ENCODE assay signal across 12 cellular contexts in the genomic region with DNA sequence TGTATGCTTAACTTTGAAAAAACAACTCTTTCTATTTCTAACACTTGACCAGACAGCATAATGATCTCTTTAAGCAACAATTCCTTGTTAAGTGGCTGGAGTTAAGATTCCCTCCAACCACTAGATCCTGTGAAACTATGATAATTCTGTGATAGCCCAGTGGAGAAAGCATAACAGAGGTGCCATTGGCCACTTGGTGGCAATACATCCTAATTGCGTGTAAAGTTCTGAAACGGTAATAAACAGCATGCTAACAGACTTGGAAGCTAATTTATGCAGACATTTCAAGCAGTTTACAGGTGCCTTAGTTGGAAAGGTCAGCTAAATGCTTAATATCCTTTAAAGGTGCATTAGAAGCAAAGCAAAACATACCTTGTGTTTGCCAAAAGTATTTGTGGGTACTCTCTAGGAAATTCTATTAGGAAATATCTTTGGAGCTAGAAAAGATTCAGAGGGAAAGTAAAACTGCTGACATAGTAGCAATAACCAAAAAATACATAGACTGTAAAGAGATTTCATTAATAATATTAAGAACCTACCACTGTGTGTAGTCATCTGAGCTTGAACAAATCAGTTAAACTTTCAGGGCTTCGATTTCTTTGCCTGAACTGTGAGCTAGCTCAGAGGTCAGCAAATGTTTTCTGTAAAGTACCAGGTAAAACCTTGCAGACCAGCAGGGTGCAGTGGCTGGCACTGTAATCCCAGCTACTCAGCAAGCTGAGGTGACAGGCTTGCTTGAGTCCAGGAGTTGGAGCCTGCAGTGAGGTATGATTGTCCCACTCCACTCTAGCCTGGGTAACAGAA. TPM values are rescaled to one million over a fixed set of nuclear protein-coding genes. Genes with fewer than 3 reads are reported as not detected.
DNase-seq lines count a peak whose midpoint lies in the region; ATAC-seq and TF ChIP-seq lines count a peak whose summit lies in the region.
"Had no signal": no experiment of that assay in that cellular context is flagged by ENCODE, and none has a peak within 500 bp of the region (broad histone marks: within the 10 kb centered on the region; RNA-seq: fewer than 3 reads in every experiment).

No MANE protein-coding gene starts in this region.

- no TSS peak for BruUV-seq in A673 (replicated peaks; lab: Mats Ljungman, UMichigan)

- H3K27me3 ChIP-seq in A673 (replicated peaks; ENCODE audit: insufficient read depth, low read depth, low read length, poor library complexity), result no peaks in the 10 kb centered on the region
- no peaks in the 10 kb centered on the region for H3K27me3 ChIP-seq in esophagus squamous epithelium
- H3K27me3 ChIP-seq in gastroesophageal sphincter, result no peaks in the 10 kb centered on the region
- H3K27me3 ChIP-seq in esophagus muscularis mucosa, result no peaks in the 10 kb centered on the region
- H3K27me3 ChIP-seq: upper lobe of left lung had no signal

- TF ChIP-seq CTCF in A673 (conservative IDR thresholded peaks at IDR 0.05; ENCODE audit: low read depth, low read length), result peak; percentile 37; the same call in 1 of the 2 replicates
- peak; percentile 21 for TF ChIP-seq CTCF in GM12874 (IDR thresholded peaks at IDR 0.05; ENCODE audit: insufficient read depth, low read depth, low read length)
- TF ChIP-seq CTCF in NB4 (IDR thresholded peaks at IDR 0.05; ENCODE audit: low read depth, low read length), result peak; percentile 37
- peak in 5 of 6 experiments; percentile 19 to 59 (median 48) for TF ChIP-seq CTCF in esophagus squamous epithelium (IDR thresholded peaks at IDR 0.05)
- no peak for TF ChIP-seq CTCF in gastroesophageal sphincter (IDR thresholded peaks at IDR 0.05)
- no peak for TF ChIP-seq CTCF in esophagus muscularis mucosa (IDR thresholded peaks at IDR 0.05)

- H3K9me3 ChIP-seq in A673 (ENCODE audit: low read depth, low read length, poor library complexity, severe bottlenecking), result no peaks in the 10 kb centered on the region
- no peaks in the 10 kb centered on the region for H3K9me3 ChIP-seq in esophagus squamous epithelium
- no peaks in the 10 kb centered on the region for H3K9me3 ChIP-seq in gastroesophageal sphincter
- no peaks in the 10 kb centered on the region for H3K9me3 ChIP-seq in esophagus muscularis mucosa
- H3K9me3 ChIP-seq: upper lobe of left lung had no signal

- peak; percentile 19 for DNase-seq in A673 (ENCODE audit: low spot score)
- peak; percentile 35 for DNase-seq in NB4 (ENCODE audit: low read depth)
- no peak for DNase-seq in esophagus squamous epithelium (lab: John Stamatoyannopoulos, UW)
- no peak for DNase-seq in NCI-H2171 (lab: John Stamatoyannopoulos, UW)
- DNase-seq in esophagus muscularis mucosa (ENCODE audit: extremely low spot score), result no peak
- DNase-seq: activated CD4-positive, CD25-positive, alpha-beta regulatory T cell; upper lobe of left lung had no signal

- H3K36me3 ChIP-seq in A673 (ENCODE audit: insufficient read depth, low read length, poor library complexity, severe bottlenecking), result no peaks in the 10 kb centered on the region
- no peaks in the 10 kb centered on the region for H3K36me3 ChIP-seq in esophagus squamous epithelium
- H3K36me3 ChIP-seq in gastroesophageal sphincter, result no peaks in the 10 kb centered on the region
- no peaks in the 10 kb centered on the region for H3K36me3 ChIP-seq in esophagus muscularis mucosa
- H3K36me3 ChIP-seq: upper lobe of left lung had no signal

- H3K4me1 ChIP-seq in A673 (ENCODE audit: insufficient read depth, low read length, poor library complexity, severe bottlenecking), result no peaks in the 10 kb centered on the region
- H3K4me1 ChIP-seq in esophagus squamous epithelium, result peaks cover 5 to 52% (median 5%) of the 10 kb centered on the region in 3 donors
- H3K4me1 ChIP-seq in gastroesophageal sphincter, result no peaks in the 10 kb centered on the region
- H3K4me1 ChIP-seq in esophagus muscularis mucosa, result no peaks in the 10 kb centered on the region

- TF ChIP-seq POLR2A in NB4 (IDR thresholded peaks at IDR 0.05; ENCODE audit: extremely low read depth, insufficient read length) (no peak), esophagus squamous epithelium (IDR thresholded peaks at IDR 0.05) (no peak), gastroesophageal sphincter (IDR thresholded peaks at IDR 0.05) (no peak), esophagus muscularis mucosa (IDR thresholded peaks at IDR 0.05; ENCODE audit: low read depth) (no peak)

- POLR2A ChIA-PET in A673 (lab: Charles Lee; ENCODE audit: low non-redundant PET), result interaction anchor here (0.8 kb wide), 1 partner anchor 13 kb away, joined by 3 read pairs; no protein-coding TSS in a partner anchor

- WGBS in esophagus squamous epithelium, 2 donors, result 19 to 21% methylated on average over 3 of the region's 3 CpGs
- 22 to 60% methylated on average over 2 to 3 of the region's 3 CpGs for whole genome bisulfite sequencing in gastroesophageal sphincter (ENCODE audit: low coverage in 1 of 2), 2 donors
- WGBS in esophagus muscularis mucosa, result 38% methylated on average over 3 of the region's 3 CpGs

- H3K4me3 ChIP-seq in A673 (ENCODE audit: low read depth, low read length, poor library complexity, severe bottlenecking) (no peak overlapping the region), NB4 (ENCODE audit: low read depth, low read length) (no peak overlapping the region), esophagus squamous epithelium (no peak overlapping the region), gastroesophageal sphincter (no peak overlapping the region), esophagus muscularis mucosa (no peak overlapping the region)
- H3K4me3 ChIP-seq: upper lobe of left lung had no signal

- TF ChIP-seq EP300 in gastroesophageal sphincter (IDR thresholded peaks at IDR 0.05) (no peak), esophagus muscularis mucosa (IDR thresholded peaks at IDR 0.05) (no peak)

- ATAC-seq in gastroesophageal sphincter, result no peak
- no peak for ATAC-seq in HG02981 (IDR thresholded peaks at IDR 0.05; ENCODE audit: unreplicated experiment)
- ATAC-seq: sciatic nerve had no signal

- H3K27ac ChIP-seq in A673 (ENCODE audit: low read depth, low read length, poor library complexity, severe bottlenecking) (no peak overlapping the region), esophagus squamous epithelium (peak overlapping the region in 3 of 4 donors; percentile 13 to 60 (median 48)), gastroesophageal sphincter (no peak overlapping the region), esophagus muscularis mucosa (replicated peaks in 1 of 4) (no peak overlapping the region)
- H3K27ac ChIP-seq: upper lobe of left lung had no signal

- CTCF ChIA-PET in A673 (lab: Charles Lee), result interaction anchor here (0.6 to 1.8 kb wide), 3 partner anchors 64 to 84 kb away, joined by 3 to 10 read pairs (median 4); a partner anchor contains a TSS

- intact Hi-C loops in A673 (cut with micrococcal nuclease; ENCODE audit: unreplicated experiment) (no loop called here), esophagus squamous epithelium (cut with DNase I) (no loop called here), esophagus muscularis mucosa (cut with DNase I) (no loop called here)

RNA-seq across cellular contexts. Expression of a gene that starts 19.0 kb away (rescaled TPM):
- total RNA-seq in A673 (2021), result 3.8 and 6.5 TPM in 2 replicates
- 1,000 to 10,000 TPM; 1,851 to 3,432 (median 2,556) TPM for total RNA-seq in esophagus squamous epithelium
- total RNA-seq in gastroesophageal sphincter, result 10 to 100 TPM in 1 of 4 donors, 1 to 10 TPM in 2, under 1 TPM in 1; 0.69 to 95.6 (median 5.3) TPM
- total RNA-seq in esophagus muscularis mucosa, result 1 to 10 TPM; 1.3 to 3.5 (median 2.4) TPM
- total RNA-seq: endothelial cell of umbilical vein had no signal

Comparison
In these comparisons a context has a peak if more than half of its experiments do, and no peak if none do; other contexts are left out.
1. DNase-seq: peak in A673 (single experiment) and NB4 (single experiment); none in esophagus squamous epithelium (single experiment), NCI-H2171 (single experiment) and esophagus muscularis mucosa (single experiment).
2. H3K27ac ChIP-seq: peak in esophagus squamous epithelium (3 of 4); none in A673 (single experiment), gastroesophageal sphincter (0 of 4) and esophagus muscularis mucosa (0 of 4).
3. CTCF ChIP-seq: peak in A673 (single experiment), GM12874 (single experiment), NB4 (single experiment) and esophagus squamous epithelium (5 of 6); none in gastroesophageal sphincter (0 of 4) and esophagus muscularis mucosa (0 of 3).
4. RNA of a gene that starts 19.0 kb away (total RNA-seq): 1,851 to 3,432 TPM in esophagus squamous epithelium; 0.69 to 95.6 TPM in gastroesophageal sphincter, 3.8 to 6.5 TPM in A673 and 1.3 to 3.5 TPM in esophagus muscularis mucosa; every median in the first group is over 10 times any median in the second.